Comparison of ENCODE assay signal across 22 cellular contexts in genomic region chr15:40917585-40917984, GRCh38. TPM values are rescaled to one million over a fixed set of nuclear protein-coding genes. Genes with fewer than 3 reads are reported as not detected.
DNase-seq lines count a peak whose midpoint lies in the region; ATAC-seq, FAIRE-seq and TF ChIP-seq lines count a peak whose summit lies in the region.
"Had no signal": no experiment of that assay in that cellular context is flagged by ENCODE, and none has a peak within 500 bp of the region (broad histone marks: within the 10 kb centered on the region; RNA-seq: fewer than 3 reads in every experiment).

No MANE protein-coding gene starts in this region.

- H4K5ac ChIP-seq in H1 (ENCODE audit: insufficient read length, low read depth, low read length), result no peak overlapping the region

- TF ChIP-seq EP300 in H1 (IDR thresholded peaks at IDR 0.05; ENCODE audit: borderline replicate concordance in 1 of 2, low read depth in 2 of 2, low read length in 2 of 2), result no peak

- intact Hi-C loops in heart left ventricle (cut with DNase I) (no loop called here), cardiac septum (cut with DNase I) (no loop called here), upper lobe of right lung (cut with DNase I) (no loop called here)

- no peak overlapping the region for H3K18ac ChIP-seq in H1 (ENCODE audit: extremely low read depth, low read length)

- H3K23me2 ChIP-seq in H1 (ENCODE audit: low read depth, low read length), result peaks cover 4% of the 10 kb centered on the region; the same call in 1 of the 2 replicates

- no peak for ATAC-seq in heart left ventricle
- ATAC-seq in lung (ENCODE audit: insufficient read depth, low FRiP score), result no peak
- no peak for ATAC-seq in upper lobe of right lung
- ATAC-seq in HG03139 (IDR thresholded peaks at IDR 0.05; ENCODE audit: unreplicated experiment), result no peak
- ATAC-seq in HG02840 (IDR thresholded peaks at IDR 0.05; ENCODE audit: low FRiP score, unreplicated experiment), result no peak
- ATAC-seq: A549 had no signal

- H2BK120ac ChIP-seq in H1 (replicated peaks; ENCODE audit: low read depth, low read length), result no peak overlapping the region

- no peak overlapping the region for H2BK12ac ChIP-seq in H1 (ENCODE audit: low read depth, low read length)

- no peak overlapping the region for H3K56ac ChIP-seq in H1 (replicated peaks; ENCODE audit: insufficient read length, low read depth, low read length)

- peak overlapping the region in 9 of 12 donors; percentile 11 to 50 (median 35) for H3K4me3 ChIP-seq in heart left ventricle
- H3K4me3 ChIP-seq in H1 (ENCODE audit: extremely low read depth in 1 of 4, insufficient read depth in 2 of 4, low read depth in 3 of 4, low read length in 4 of 4), result no peak overlapping the region
- H3K4me3 ChIP-seq in lung, result no peak overlapping the region
- H3K4me3 ChIP-seq in upper lobe of right lung, result no peak overlapping the region
- H3K4me3 ChIP-seq: A549 had no signal

- peak overlapping the region; percentile 45; the same call in 1 of the 2 replicates for H4K8ac ChIP-seq in H1 (ENCODE audit: extremely low read depth, insufficient read depth, low read length)

- no peaks in the 10 kb centered on the region for H3K9me3 ChIP-seq in heart left ventricle
- no peaks in the 10 kb centered on the region for H3K9me3 ChIP-seq in H1 (ENCODE audit: insufficient read depth in 2 of 2, low read depth in 1 of 2, low read length in 1 of 2)
- H3K9me3 ChIP-seq in lung (ENCODE audit: control insufficient read depth in 2 of 2, insufficient read depth in 1 of 2, low read length in 1 of 2), result no peaks in the 10 kb centered on the region
- no peaks in the 10 kb centered on the region for H3K9me3 ChIP-seq in upper lobe of right lung
- H3K9me3 ChIP-seq: A549 had no signal

- H3K79me2 ChIP-seq in H1 (ENCODE audit: control insufficient read depth in 1 of 2, insufficient read depth in 2 of 2, low read length in 2 of 2), result no peaks in the 10 kb centered on the region

- TF ChIP-seq CTCF in heart left ventricle (IDR thresholded peaks at IDR 0.05), result no peak
- peak in 1 of 3 experiments; percentile 33; a peak in 1 of 4 replicates for TF ChIP-seq CTCF in H1 (IDR thresholded peaks at IDR 0.05; ENCODE audit: control extremely low read depth in 1 of 3, insufficient read depth in 1 of 3, low read depth in 1 of 3, low read length in 3 of 3)
- no peak for TF ChIP-seq CTCF in lung (IDR thresholded peaks at IDR 0.05; ENCODE audit: control extremely low read depth, extremely low read depth)
- no peak for TF ChIP-seq CTCF in upper lobe of right lung (IDR thresholded peaks at IDR 0.05)

- H3K14ac ChIP-seq in H1 (ENCODE audit: insufficient read length), result no peak overlapping the region

- POLR2A ChIA-PET in H1 (lab: Charles Lee; ENCODE audit: partially characterized antibody), result interaction anchor here (1.0 to 43.8 kb wide), 3 partner anchors 12 to 366 kb away, joined by 3 to 1505 read pairs (median 73); partner anchors contain the start of genes CHAC1 and DLL4

- H3K4me1 ChIP-seq in heart left ventricle (peaks cover 0 to 57% (median 13%) of the 10 kb centered on the region in 12 donors), H1 (replicated peaks in 1 of 4; ENCODE audit: control insufficient read depth in 3 of 4, insufficient read depth in 4 of 4, low read length in 3 of 4) (peaks cover 0 to 20% (median 7%) of the 10 kb centered on the region in 4 experiments; a peak in 4 of 7 replicates), lung (ENCODE audit: control insufficient read depth in 2 of 2, insufficient read depth in 2 of 2, low read length in 2 of 2) (peaks cover 0 to 14% of the 10 kb centered on the region in 2 donors), upper lobe of right lung (peaks cover 15% of the 10 kb centered on the region)
- H3K4me1 ChIP-seq: A549 had no signal

- H2BK15ac ChIP-seq in H1 (ENCODE audit: low read length), result no peak overlapping the region

- peaks cover 0 to 2% of the 10 kb centered on the region in 2 experiments for H4K20me1 ChIP-seq in H1 (replicated peaks in 1 of 2; ENCODE audit: control insufficient read depth in 1 of 2, insufficient read depth in 2 of 2, low read length in 2 of 2)

- H3K4ac ChIP-seq in H1 (replicated peaks; ENCODE audit: insufficient read length, low read depth, low read length), result no peak overlapping the region

- no peak for DNase-seq in heart left ventricle
- DNase-seq in cardiac septum (ENCODE audit: low spot score), result no peak
- no peak for DNase-seq in H1 (ENCODE audit: low read depth in 1 of 2, low spot score in 2 of 2)
- no peak for DNase-seq in lung (ENCODE audit: low spot score)
- DNase-seq in upper lobe of right lung, result no peak
- DNase-seq in AG08395 (ENCODE audit: low spot score), result no peak
- DNase-seq: CD4-positive, alpha-beta T cell; DND-41; GDM1; GOT3; KG1; NCI-H1048; NCI-H1694 treated with DMSO at 0.1 percent for 48 hours; NCI-H446 treated with DMSO at 0.1 percent for 48 hours; SIG-M5 had no signal

- no peaks in the 10 kb centered on the region for H3K79me1 ChIP-seq in H1 (ENCODE audit: low read depth, low read length)

- H2AFZ ChIP-seq in H1 (ENCODE audit: low read length), result no peak overlapping the region

- no peak for FAIRE-seq in H1 (lab: Jason Lieb, UNC)
- FAIRE-seq: A549, D721Med, GM12892, GM19239, RCC 7860 had no signal

- no peak overlapping the region for H4K91ac ChIP-seq in H1 (replicated peaks; ENCODE audit: insufficient read length, low read length)

- H3K27ac ChIP-seq in heart left ventricle (peak overlapping the region in 11 of 12 donors; percentile 48 to 90 (median 77)), H1 (ENCODE audit: low read depth, low read length) (no peak overlapping the region), lung (ENCODE audit: low read depth in 1 of 2, low read length in 1 of 2) (peak overlapping the region; percentile 63 to 78), upper lobe of right lung (peak overlapping the region; percentile 14)
- H3K27ac ChIP-seq: A549 had no signal

- H3K9ac ChIP-seq in H1 (replicated peaks in 1 of 4; ENCODE audit: extremely low read depth in 1 of 4, low read depth in 3 of 4, low read length in 3 of 4), result no peak overlapping the region

- WGBS in heart left ventricle, 4 donors, result 40 to 69% (median 59%) methylated on average over 2 to 11 of the region's 11 CpGs
- WGBS in H1 (ENCODE audit: extremely low coverage in 1 of 2, insufficient coverage in 1 of 2, insufficient read length in 1 of 2, insufficient replicate concordance in 2 of 2, low coverage in 1 of 2, low lambda C conversion rate in 2 of 2, missing lambda C conversion rate in 1 of 2), 2 experiments, result 92% methylated on average over 6 of the region's 11 CpGs; no CpG with 5 or more reads in 1 of the 2 experiments
- 68 to 72% methylated on average over 11 of the region's 11 CpGs for WGBS in lung, 2 donors

- CTCF ChIA-PET in H1 (lab: Charles Lee; ENCODE audit: partially characterized antibody), result interaction anchor here (0.8 to 24.4 kb wide), 12 partner anchors 14 to 196 kb away, joined by 3 to 619 read pairs (median 4); partner anchors contain the start of genes CHAC1, DLL4 and VPS18

- H3K4me2 ChIP-seq in H1 (ENCODE audit: insufficient read depth in 1 of 2, low read depth in 2 of 2, low read length in 2 of 2), result no peak overlapping the region
- H3K4me2 ChIP-seq: A549 had no signal

- H2BK20ac ChIP-seq in H1 (ENCODE audit: low read length), result no peak overlapping the region

- H3K27me3 ChIP-seq in heart left ventricle, result no peaks in the 10 kb centered on the region
- H3K27me3 ChIP-seq in H1 (replicated peaks in 1 of 4; ENCODE audit: control insufficient read depth in 3 of 4, extremely low read depth in 1 of 4, insufficient read depth in 3 of 4, low read length in 3 of 4), result peaks cover under 1 to 34% (median 10%) of the 10 kb centered on the region in 4 experiments
- H3K27me3 ChIP-seq in lung (ENCODE audit: control insufficient read depth, insufficient read depth), result no peaks in the 10 kb centered on the region
- H3K27me3 ChIP-seq in upper lobe of right lung, result no peaks in the 10 kb centered on the region

- H2BK5ac ChIP-seq in H1 (ENCODE audit: low read depth, low read length), result no peak overlapping the region

- TF ChIP-seq RAD21 in H1 (IDR thresholded peaks at IDR 0.05 in 1 of 2, conservative IDR thresholded peaks at IDR 0.05 in 1 of 2; ENCODE audit: low read depth in 2 of 2, low read length in 2 of 2), result no peak; a peak in 1 of 4 replicates

- TF ChIP-seq POLR2A in heart left ventricle (IDR thresholded peaks at IDR 0.05) (no peak), H1 (IDR thresholded peaks at IDR 0.05; ENCODE audit: control extremely low read depth in 1 of 2, low read depth in 2 of 2, low read length in 2 of 2) (no peak)

- no peak overlapping the region for H3K23ac ChIP-seq in H1 (ENCODE audit: insufficient read length)

- H3K36me3 ChIP-seq in heart left ventricle (no peaks in the 10 kb centered on the region), H1 (ENCODE audit: control insufficient read depth in 2 of 4, insufficient read depth in 4 of 4, low read length in 3 of 4) (no peaks in the 10 kb centered on the region), lung (ENCODE audit: control insufficient read depth in 2 of 2, insufficient read depth in 2 of 2, low read length in 2 of 2) (no peaks in the 10 kb centered on the region), upper lobe of right lung (no peaks in the 10 kb centered on the region)

- no peak overlapping the region for H2AK5ac ChIP-seq in H1 (ENCODE audit: low read depth, low read length)

RNA-seq across cellular contexts. Expression of gene DLL4, which starts 11.6 kb away (rescaled TPM):
- 10 to 100 TPM in 6 of 9 donors, 1 to 10 TPM in 3; 4.7 to 20.8 (median 13.5) TPM for total RNA-seq in heart left ventricle
- 10 to 100 TPM in 1 of 2 donors, 1 to 10 TPM in 1; 6.8 to 11.1 TPM for polyA plus RNA-seq in heart left ventricle
- total RNA-seq in cardiac septum, result 11.5 TPM
- total RNA-seq in H1 (2021; fragmentation: NEBNext Ultra II Directional; extraction: Animal tissue kit (Norgen Biotek cat#: 25700)), result 0.48 and 0.60 TPM in 2 replicates
- 0.22 and 0.23 TPM in 2 replicates for polyA plus RNA-seq in H1 (2011; rRNA removed)
- 0.21 TPM for polyA plus RNA-seq in H1 (2011; cell fraction: cytosol; rRNA removed)
- polyA plus RNA-seq in H1 (2011; cell fraction: nucleus; rRNA removed), result 1.0 TPM
- 0.12 to 0.18 TPM (median 0.17 TPM) in 3 of 4 replicates, not detected in the other for polyA plus RNA-seq in H1 (2012, experiment 1 of 2)
- 0.16 TPM for polyA plus RNA-seq in H1 (2012, experiment 2 of 2)
- 0.20 TPM for polyA plus RNA-seq in H1 (2013, experiment 1 of 2)
- 0.20 TPM for polyA plus RNA-seq in H1 (2013, experiment 2 of 2)
- 0.27 and 0.85 TPM in 2 replicates for polyA minus RNA-seq in H1 (2011; rRNA and poly(A)+ RNA removed)
- polyA minus RNA-seq in H1 (2011; cell fraction: cytosol; rRNA and poly(A)+ RNA removed), result not detected
- polyA minus RNA-seq in H1 (2011; cell fraction: nucleus; rRNA and poly(A)+ RNA removed), result 2.5 TPM
- total RNA-seq in lung, result 10 to 100 TPM; 17.9 to 31.8 TPM
- 10 to 100 TPM; 11.8 to 16.3 TPM for polyA plus RNA-seq in lung
- 22.0 TPM for total RNA-seq in upper lobe of right lung

RNA-seq across cellular contexts. Expression of gene VPS18, which starts 23.3 kb away (rescaled TPM):
- 10 to 100 TPM; 18.0 to 29.2 (median 23.1) TPM for total RNA-seq in heart left ventricle
- polyA plus RNA-seq in heart left ventricle, result 10 to 100 TPM; 14.7 to 21.3 TPM
- 16.0 TPM for total RNA-seq in cardiac septum
- total RNA-seq in H1 (2021; fragmentation: NEBNext Ultra II Directional; extraction: Animal tissue kit (Norgen Biotek cat#: 25700)), result 31.9 and 32.7 TPM in 2 replicates
- 28.9 and 32.9 TPM in 2 replicates for polyA plus RNA-seq in H1 (2011; rRNA removed)
- polyA plus RNA-seq in H1 (2011; cell fraction: cytosol; rRNA removed), result 27.4 TPM
- polyA plus RNA-seq in H1 (2011; cell fraction: nucleus; rRNA removed), result 35.6 TPM
- 19.1 to 31.3 TPM (median 29.5 TPM) in 4 replicates for polyA plus RNA-seq in H1 (2012, experiment 1 of 2)
- polyA plus RNA-seq in H1 (2012, experiment 2 of 2), result 32.6 TPM
- polyA plus RNA-seq in H1 (2013, experiment 1 of 2), result 12.6 TPM
- 11.3 TPM for polyA plus RNA-seq in H1 (2013, experiment 2 of 2)
- 65.4 and 80.3 TPM in 2 replicates for polyA minus RNA-seq in H1 (2011; rRNA and poly(A)+ RNA removed)
- 39.1 TPM for polyA minus RNA-seq in H1 (2011; cell fraction: cytosol; rRNA and poly(A)+ RNA removed)
- 31.4 TPM for polyA minus RNA-seq in H1 (2011; cell fraction: nucleus; rRNA and poly(A)+ RNA removed)
- 10 to 100 TPM; 19.0 to 31.5 TPM for total RNA-seq in lung
- 10 to 100 TPM; 16.1 to 23.3 TPM for polyA plus RNA-seq in lung
- 24.5 TPM for total RNA-seq in upper lobe of right lung

RNA-seq across cellular contexts. Expression of gene CHAC1, which starts 35.7 kb away (rescaled TPM):
- 1 to 10 TPM in 6 of 9 donors, under 1 TPM in 3; 0.72 to 5.3 (median 1.8) TPM for total RNA-seq in heart left ventricle
- polyA plus RNA-seq in heart left ventricle, result 1 to 10 TPM; 2.4 to 6.1 TPM
- 1.6 TPM for total RNA-seq in cardiac septum
- total RNA-seq in H1 (2021; fragmentation: NEBNext Ultra II Directional; extraction: Animal tissue kit (Norgen Biotek cat#: 25700)), result 28.7 and 34.3 TPM in 2 replicates
- 159 and 215 TPM in 2 replicates for polyA plus RNA-seq in H1 (2011; rRNA removed)
- 112 TPM for polyA plus RNA-seq in H1 (2011; cell fraction: cytosol; rRNA removed)
- 104 TPM for polyA plus RNA-seq in H1 (2011; cell fraction: nucleus; rRNA removed)
- polyA plus RNA-seq in H1 (2012, experiment 1 of 2), result 33.4 to 49.1 TPM (median 43.9 TPM) in 4 replicates
- 56.2 TPM for polyA plus RNA-seq in H1 (2012, experiment 2 of 2)
- 17.9 TPM for polyA plus RNA-seq in H1 (2013, experiment 1 of 2)
- 16.9 TPM for polyA plus RNA-seq in H1 (2013, experiment 2 of 2)
- 55.7 and 84.0 TPM in 2 replicates for polyA minus RNA-seq in H1 (2011; rRNA and poly(A)+ RNA removed)
- polyA minus RNA-seq in H1 (2011; cell fraction: cytosol; rRNA and poly(A)+ RNA removed), result 89.2 TPM
- 65.8 TPM for polyA minus RNA-seq in H1 (2011; cell fraction: nucleus; rRNA and poly(A)+ RNA removed)
- 10 to 100 TPM in 1 of 2 donors, under 1 TPM in 1; 0.17 to 11.6 TPM for total RNA-seq in lung
- 10 to 100 TPM; 11.6 to 11.9 TPM for polyA plus RNA-seq in lung
- 4.4 TPM for total RNA-seq in upper lobe of right lung

RNA-seq across cellular contexts. Expression of gene RHOV, which starts 43.6 kb away (rescaled TPM):
- total RNA-seq in heart left ventricle (not detected), cardiac septum (0.13 TPM), lung (1 to 10 TPM; 2.1 to 8.5 TPM), upper lobe of right lung (not detected)
- polyA plus RNA-seq in heart left ventricle (not detected), H1 (2011; rRNA removed) (1.5 and 2.2 TPM in 2 replicates), lung (1 to 10 TPM; 3.2 to 5.3 TPM)
- 2.4 and 2.7 TPM in 2 replicates for total RNA-seq in H1 (2021; fragmentation: NEBNext Ultra II Directional; extraction: Animal tissue kit (Norgen Biotek cat#: 25700))
- polyA plus RNA-seq in H1 (2011; cell fraction: cytosol; rRNA removed), result 2.8 TPM
- 2.0 TPM for polyA plus RNA-seq in H1 (2011; cell fraction: nucleus; rRNA removed)
- polyA plus RNA-seq in H1 (2012, experiment 1 of 2), result 3.6 to 3.9 TPM (median 3.7 TPM) in 4 replicates
- polyA plus RNA-seq in H1 (2012, experiment 2 of 2), result 2.3 TPM
- 1.5 TPM for polyA plus RNA-seq in H1 (2013, experiment 1 of 2)
- 1.4 TPM for polyA plus RNA-seq in H1 (2013, experiment 2 of 2)
- polyA minus RNA-seq in H1 (2011; rRNA and poly(A)+ RNA removed), result 1.3 and 1.5 TPM in 2 replicates
- polyA minus RNA-seq in H1 (2011; cell fraction: cytosol; rRNA and poly(A)+ RNA removed), result 2.4 TPM
- 2.9 TPM for polyA minus RNA-seq in H1 (2011; cell fraction: nucleus; rRNA and poly(A)+ RNA removed)

Comparison
In these comparisons a context has a peak if more than half of its experiments do, and no peak if none do; other contexts are left out.
1. H3K4me3 ChIP-seq: peak in heart left ventricle (9 of 12); none in H1 (0 of 4), lung (single experiment) and upper lobe of right lung (single experiment).